Comparison of ENCODE assay signal across 19 cellular contexts in genomic region chr16:48565752-48566151, GRCh38. TPM values are rescaled to one million over a fixed set of nuclear protein-coding genes. Genes with fewer than 3 reads are reported as not detected.
A peak's percentile ranks its signal among the peaks of the same experiment; 100 is the strongest.
DNase-seq lines count a peak whose midpoint lies in the region; ATAC-seq and TF ChIP-seq lines count a peak whose summit lies in the region.
"Had no signal": no experiment of that assay in that cellular context is flagged by ENCODE, and none has a peak within 500 bp of the region (broad histone marks: within the 10 kb centered on the region; RNA-seq: fewer than 3 reads in every experiment).

No MANE protein-coding gene starts in this region.

- no peak for TF ChIP-seq POLR2A in upper lobe of left lung (IDR thresholded peaks at IDR 0.05)

- no peak for TF ChIP-seq CTCF in upper lobe of left lung (IDR thresholded peaks at IDR 0.05)

- no peaks in the 10 kb centered on the region for H3K9me3 ChIP-seq in upper lobe of left lung
- H3K9me3 ChIP-seq: MG63 had no signal

- 97 to 100% methylated on average over 1 of the region's 1 CpG for WGBS in upper lobe of left lung, 2 donors

- H3K4me3 Mint-ChIP-seq in activated T-cell treated with anti-CD3 and anti-CD28 coated beads, Interleukin-2, amount 50 U/mL, for 72 hours = no peak overlapping the region
- no peak overlapping the region for H3K4me3 Mint-ChIP-seq in T-helper 1 cell treated with Interleukin-12 subunit alpha and Interleukin-12 subunit beta and Interleukin-4 antibody, amounts not matched to agents 30 μg/mL and 1 μg/mL, for 36 hours
- no peak overlapping the region for H3K4me3 Mint-ChIP-seq in activated naive CD8-positive, alpha-beta T cell treated with anti-CD3 and anti-CD28 coated beads, Interleukin-2, amount 50 U/mL, for 24 hours
- H3K4me3 Mint-ChIP-seq in stimulated activated naive CD8-positive, alpha-beta T cell treated with anti-CD3 and anti-CD28 coated beads, Interleukin-15, amount 100 ng/mL, for 72 hours = no peak overlapping the region
- H3K4me3 Mint-ChIP-seq: B cell, H9 had no signal

- peaks cover 10 to 12% of the 10 kb centered on the region in 2 donors for H3K36me3 Mint-ChIP-seq in activated T-cell treated with anti-CD3 and anti-CD28 coated beads, Interleukin-2, amount 50 U/mL, for 72 hours (ENCODE audit: insufficient read depth in 2 of 2)
- peaks cover 35% of the 10 kb centered on the region for H3K36me3 Mint-ChIP-seq in T-helper 1 cell treated with Interleukin-12 subunit alpha and Interleukin-12 subunit beta and Interleukin-4 antibody, amounts not matched to agents 30 μg/mL and 1 μg/mL, for 36 hours (ENCODE audit: low read depth)
- H3K36me3 Mint-ChIP-seq in activated naive CD8-positive, alpha-beta T cell treated with anti-CD3 and anti-CD28 coated beads, Interleukin-2, amount 50 U/mL, for 24 hours (ENCODE audit: low read depth) = peaks cover 35% of the 10 kb centered on the region

- H3K4me1 Mint-ChIP-seq in activated T-cell treated with anti-CD3 and anti-CD28 coated beads, Interleukin-2, amount 50 U/mL, for 72 hours (ENCODE audit: low read depth) = peaks cover 44% of the 10 kb centered on the region
- H3K4me1 Mint-ChIP-seq in T-helper 1 cell treated with Interleukin-12 subunit alpha and Interleukin-12 subunit beta and Interleukin-4 antibody, amounts not matched to agents 30 μg/mL and 1 μg/mL, for 36 hours (ENCODE audit: low read depth) = peaks cover 50% of the 10 kb centered on the region
- H3K4me1 Mint-ChIP-seq in activated naive CD8-positive, alpha-beta T cell treated with anti-CD3 and anti-CD28 coated beads, Interleukin-2, amount 50 U/mL, for 24 hours = peaks cover 65% of the 10 kb centered on the region
- H3K4me1 Mint-ChIP-seq in stimulated activated naive CD8-positive, alpha-beta T cell treated with anti-CD3 and anti-CD28 coated beads, Interleukin-15, amount 100 ng/mL, for 72 hours = peaks cover 58% of the 10 kb centered on the region

- H3K4me3 ChIP-seq in upper lobe of left lung = no peak overlapping the region
- H3K4me3 ChIP-seq: MG63 had no signal

- H3K9me3 Mint-ChIP-seq in activated T-cell treated with anti-CD3 and anti-CD28 coated beads, Interleukin-2, amount 50 U/mL, for 72 hours = no peaks in the 10 kb centered on the region
- no peaks in the 10 kb centered on the region for H3K9me3 Mint-ChIP-seq in T-helper 1 cell treated with Interleukin-12 subunit alpha and Interleukin-12 subunit beta and Interleukin-4 antibody, amounts not matched to agents 30 μg/mL and 1 μg/mL, for 36 hours
- H3K9me3 Mint-ChIP-seq in activated naive CD8-positive, alpha-beta T cell treated with anti-CD3 and anti-CD28 coated beads, Interleukin-2, amount 50 U/mL, for 24 hours = no peaks in the 10 kb centered on the region
- H3K9me3 Mint-ChIP-seq in stimulated activated naive CD8-positive, alpha-beta T cell treated with anti-CD3 and anti-CD28 coated beads, Interleukin-15, amount 100 ng/mL, for 72 hours = no peaks in the 10 kb centered on the region

- peak; percentile 82 to 90 for ATAC-seq in activated T-cell treated with anti-CD3 and anti-CD28 coated beads, Interleukin-2, amount 50 U/mL, for 72 hours (replicated peaks in 1 of 2)
- peak; percentile 61 for ATAC-seq in activated naive CD8-positive, alpha-beta T cell treated with anti-CD3 and anti-CD28 coated beads, Interleukin-2, amount 50 U/mL, for 24 hours
- ATAC-seq in stimulated activated naive CD8-positive, alpha-beta T cell treated with anti-CD3 and anti-CD28 coated beads, Interleukin-15, amount 100 ng/mL, for 72 hours = peak; percentile 82
- ATAC-seq in upper lobe of left lung (ENCODE audit: low FRiP score in 2 of 2) = no peak

- no peak overlapping the region for H3K27ac ChIP-seq in upper lobe of left lung

- H3K4me1 ChIP-seq in upper lobe of left lung = peaks cover 18 to 35% (median 26%) of the 10 kb centered on the region in 4 donors

- no peaks in the 10 kb centered on the region for H3K27me3 Mint-ChIP-seq in activated T-cell treated with anti-CD3 and anti-CD28 coated beads, Interleukin-2, amount 50 U/mL, for 72 hours (ENCODE audit: low read depth)
- H3K27me3 Mint-ChIP-seq in T-helper 1 cell treated with Interleukin-12 subunit alpha and Interleukin-12 subunit beta and Interleukin-4 antibody, amounts not matched to agents 30 μg/mL and 1 μg/mL, for 36 hours (ENCODE audit: low read depth) = no peaks in the 10 kb centered on the region
- H3K27me3 Mint-ChIP-seq in activated naive CD8-positive, alpha-beta T cell treated with anti-CD3 and anti-CD28 coated beads, Interleukin-2, amount 50 U/mL, for 24 hours = no peaks in the 10 kb centered on the region
- no peaks in the 10 kb centered on the region for H3K27me3 Mint-ChIP-seq in stimulated activated naive CD8-positive, alpha-beta T cell treated with anti-CD3 and anti-CD28 coated beads, Interleukin-15, amount 100 ng/mL, for 72 hours
- H3K27me3 Mint-ChIP-seq: B cell; CD4-positive, CD25-positive, alpha-beta regulatory T cell had no signal

- no peak for TF ChIP-seq EP300 in upper lobe of left lung (IDR thresholded peaks at IDR 0.05)

- no peaks in the 10 kb centered on the region for H3K27me3 ChIP-seq in upper lobe of left lung
- H3K27me3 ChIP-seq: MG63 had no signal

- peaks cover 0 to 3% (median 0%) of the 10 kb centered on the region in 4 donors for H3K36me3 ChIP-seq in upper lobe of left lung

- peak overlapping the region; percentile 24 for H3K27ac Mint-ChIP-seq in activated T-cell treated with anti-CD3 and anti-CD28 coated beads, Interleukin-2, amount 50 U/mL, for 72 hours
- H3K27ac Mint-ChIP-seq in T-helper 1 cell treated with Interleukin-12 subunit alpha and Interleukin-12 subunit beta and Interleukin-4 antibody, amounts not matched to agents 30 μg/mL and 1 μg/mL, for 36 hours = peak overlapping the region; percentile 56
- H3K27ac Mint-ChIP-seq in activated naive CD8-positive, alpha-beta T cell treated with anti-CD3 and anti-CD28 coated beads, Interleukin-2, amount 50 U/mL, for 24 hours = peak overlapping the region; percentile 24
- peak overlapping the region; percentile 49 to 78 for H3K27ac Mint-ChIP-seq in stimulated activated naive CD8-positive, alpha-beta T cell treated with anti-CD3 and anti-CD28 coated beads, Interleukin-15, amount 100 ng/mL, for 72 hours
- H3K27ac Mint-ChIP-seq: B cell, H9 had no signal

- DNase-seq in activated T-cell treated with anti-CD3 and anti-CD28 coated beads, Interleukin-2, amount 50 U/mL, for 72 hours = no peak
- no peak for DNase-seq in activated T-cell treated with anti-CD3 and anti-CD28 coated beads, Interleukin-2, amount 50 U/mL, for 48 hours
- DNase-seq in activated naive CD8-positive, alpha-beta T cell treated with anti-CD3 and anti-CD28 coated beads, Interleukin-2, amount 50 U/mL, for 24 hours = no peak
- DNase-seq in stimulated activated naive CD8-positive, alpha-beta T cell treated with anti-CD3 and anti-CD28 coated beads, Interleukin-15, amount 100 ng/mL, for 72 hours = no peak
- no peak for DNase-seq in upper lobe of left lung
- no peak for DNase-seq in NOMO-1 (lab: John Stamatoyannopoulos, UW; ENCODE audit: unreplicated experiment in 2 of 2)
- DNase-seq: EL, H9, Karpas-422, MG63, NCI-H1092 treated with DMSO at 0.1 percent for 48 hours, NCI-H1694 treated with DMSO at 0.1 percent for 48 hours, NCI-H2107, NCI-H2227 treated with DMSO at 0.1 percent for 48 hours, NCI-H524 treated with DMSO at 0.1 percent for 48 hours, SHP77 had no signal

RNA-seq across cellular contexts. Expression of gene N4BP1, which starts 44.2 kb away (rescaled TPM):
- total RNA-seq in activated T-cell treated with anti-CD3 and anti-CD28 coated beads, Interleukin-2, amount 50 U/mL, for 72 hours = 10 to 100 TPM; 59.0 to 60.7 TPM
- total RNA-seq in upper lobe of left lung = 10 to 100 TPM; 33.5 to 78.6 (median 53.1) TPM

Comparison
In these comparisons a context has a peak if more than half of its experiments do, and no peak if none do; other contexts are left out.
1. ATAC-seq: peak in activated T-cell treated with anti-CD3 and anti-CD28 coated beads, Interleukin-2, amount 50 U/mL, for 72 hours (2 of 2), activated naive CD8-positive, alpha-beta T cell treated with anti-CD3 and anti-CD28 coated beads, Interleukin-2, amount 50 U/mL, for 24 hours (single experiment) and stimulated activated naive CD8-positive, alpha-beta T cell treated with anti-CD3 and anti-CD28 coated beads, Interleukin-15, amount 100 ng/mL, for 72 hours (single experiment); none in upper lobe of left lung (0 of 2).
2. Peak in every context shown above with its lines, with median percentiles within 50 percentile points of each other: H3K27ac Mint-ChIP-seq.